23 cellular contexts compared by ENCODE assay signal in genomic region chr5:67612961-67613360, GRCh38.
"Had no signal": no experiment of that assay in that cellular context is flagged by ENCODE, and none has a peak within 500 bp of the region (broad histone marks: within the 10 kb centered on the region; RNA-seq: fewer than 3 reads in every experiment).

No MANE protein-coding gene starts in this region.

- H3K36me3 ChIP-seq: SJCRH30 had no signal

- H3K4me2 ChIP-seq: KMS-11 had no signal

- H3K27me3 ChIP-seq: SJCRH30 had no signal

- H3K27ac ChIP-seq: KMS-11, SJCRH30 had no signal

- H3K4me1 ChIP-seq: SJCRH30 had no signal

- ATAC-seq: HepG2, K562, Panc1, PC-3, Right ventricle myocardium inferior, SK-N-SH treated with all-trans-retinoic acid at 6 μM for 48 hours had no signal

- H3K4me3 ChIP-seq: K562, SJCRH30 had no signal

- H3K9ac ChIP-seq: KMS-11 had no signal

- H3K9me3 ChIP-seq: SJCRH30 had no signal

- DNase-seq: IMR-90; MV-4-11; NCI-H1048; NCI-H1105; NCI-H1417; NCI-H1436 treated with DMSO at 0.1 percent for 48 hours; NCI-H1694; NCI-H187 treated with DMSO at 0.1 percent for 48 hours; NCI-H2029 treated with DMSO at 0.1 percent for 48 hours; NCI-H345; NCI-H69; NCI-H774; NK-92 treated with Interleukin-12 subunit alpha and Interleukin-12 subunit beta, amount 100 ng/mL, for 24 hours; PC-3; SHP77 treated with DMSO at 0.1 percent for 48 hours; SJCRH30; T-helper 1 cell had no signal
